In genomic region chrX:132270021-132270420, GRCh38 we compare ENCODE assay signal across 14 cellular contexts. TPM values are rescaled to one million over a fixed set of nuclear protein-coding genes. Genes with fewer than 3 reads are reported as not detected.
DNase-seq lines count a peak whose midpoint lies in the region; ATAC-seq and TF ChIP-seq lines count a peak whose summit lies in the region.
"Had no signal": no experiment of that assay in that cellular context is flagged by ENCODE, and none has a peak within 500 bp of the region (broad histone marks: within the 10 kb centered on the region; RNA-seq: fewer than 3 reads in every experiment).

No MANE protein-coding gene starts in this region.

- peaks cover 16% of the 10 kb centered on the region for H3K4me1 Mint-ChIP-seq in stimulated activated effector memory CD8-positive, alpha-beta T cell treated with anti-CD3 and anti-CD28 coated beads, Interleukin-12 subunit alpha, Interleukin-12 subunit beta, amount 100 ng/mL, for 72 hours

- no peaks in the 10 kb centered on the region for H3K36me3 Mint-ChIP-seq in stimulated activated effector memory CD8-positive, alpha-beta T cell treated with anti-CD3 and anti-CD28 coated beads, Interleukin-12 subunit alpha, Interleukin-12 subunit beta, amount 100 ng/mL, for 72 hours

- peak overlapping the region; percentile 94 for H3K27ac ChIP-seq in foreskin keratinocyte
- H3K27ac ChIP-seq: BLaER1, Peyer's patch had no signal

- no peak for TF ChIP-seq CTCF in foreskin keratinocyte (conservative IDR thresholded peaks at IDR 0.05)

- H3K9me3 Mint-ChIP-seq in stimulated activated effector memory CD8-positive, alpha-beta T cell treated with anti-CD3 and anti-CD28 coated beads, Interleukin-12 subunit alpha, Interleukin-12 subunit beta, amount 100 ng/mL, for 72 hours: no peaks in the 10 kb centered on the region

- no peak overlapping the region for H3K4me3 Mint-ChIP-seq in stimulated activated effector memory CD8-positive, alpha-beta T cell treated with anti-CD3 and anti-CD28 coated beads, Interleukin-12 subunit alpha, Interleukin-12 subunit beta, amount 100 ng/mL, for 72 hours

- DNase-seq in HCEC 1CT (peak; percentile 1), amniotic epithelial cell (ENCODE audit: low read depth) (peak; percentile 18), foreskin keratinocyte (no peak), AG08395 (ENCODE audit: low spot score) (no peak), globus pallidus (ENCODE audit: low spot score) (no peak)
- DNase-seq in stimulated activated effector memory CD8-positive, alpha-beta T cell treated with anti-CD3 and anti-CD28 coated beads, Interleukin-12 subunit alpha, Interleukin-12 subunit beta, amount 100 ng/mL, for 72 hours (ENCODE audit: low spot score in 2 of 2): no peak
- DNase-seq: MM.1S, NCI-H1105 treated with DMSO at 0.1 percent for 48 hours, NCI-H187 treated with DMSO at 0.1 percent for 48 hours, NCI-H2171 treated with DMSO at 0.1 percent for 48 hours, SIG-M5 had no signal

- no peaks in the 10 kb centered on the region for H3K27me3 ChIP-seq in foreskin keratinocyte
- H3K27me3 ChIP-seq: Peyer's patch had no signal

- peak overlapping the region; percentile 71 for H3K27ac Mint-ChIP-seq in stimulated activated effector memory CD8-positive, alpha-beta T cell treated with anti-CD3 and anti-CD28 coated beads, Interleukin-12 subunit alpha, Interleukin-12 subunit beta, amount 100 ng/mL, for 72 hours

- ATAC-seq in foreskin keratinocyte: no peak
- ATAC-seq in stimulated activated effector memory CD8-positive, alpha-beta T cell treated with anti-CD3 and anti-CD28 coated beads, Interleukin-12 subunit alpha, Interleukin-12 subunit beta, amount 100 ng/mL, for 72 hours: peak; percentile 44
- no peak for ATAC-seq in HG03196 (IDR thresholded peaks at IDR 0.05; ENCODE audit: unreplicated experiment)

- H3K4me1 ChIP-seq in foreskin keratinocyte: peaks cover 5% of the 10 kb centered on the region
- H3K4me1 ChIP-seq: BLaER1, Peyer's patch had no signal

RNA-seq across cellular contexts. Expression of gene RAP2C, which starts 50.8 kb away (rescaled TPM):
- total RNA-seq in foreskin keratinocyte: 23.0 and 23.5 TPM in 2 replicates
- 9.5 and 10.5 TPM in 2 replicates for polyA plus RNA-seq in foreskin keratinocyte

Comparison
In these comparisons a context has a peak if more than half of its experiments do, and no peak if none do; other contexts are left out.
1. DNase-seq: peak in HCEC 1CT (single experiment) and amniotic epithelial cell (single experiment); none in foreskin keratinocyte (0 of 2), stimulated activated effector memory CD8-positive, alpha-beta T cell treated with anti-CD3 and anti-CD28 coated beads, Interleukin-12 subunit alpha, Interleukin-12 subunit beta, amount 100 ng/mL, for 72 hours (0 of 2), AG08395 (single experiment) and globus pallidus (single experiment).